Comparison of ENCODE assay signal across 8 cellular contexts in genomic region chr19:19224852-19225494, GRCh38. TPM values are rescaled to one million over a fixed set of nuclear protein-coding genes. Genes with fewer than 3 reads are reported as not detected.
DNase-seq lines count a peak whose midpoint lies in the region; ATAC-seq, FAIRE-seq and TF ChIP-seq lines count a peak whose summit lies in the region.

No MANE protein-coding gene starts in this region.

- H3K36me3 Mint-ChIP-seq in activated B cell treated with CpG ODN at 0.5 μM for 24 hours (ENCODE audit: low read depth), result no peaks in the 10 kb centered on the region

- peaks cover 19% of the 10 kb centered on the region for H3K27me3 Mint-ChIP-seq in activated B cell treated with CpG ODN at 0.5 μM for 24 hours

- H3K4me1 Mint-ChIP-seq in activated B cell treated with CpG ODN at 0.5 μM for 24 hours, result peaks cover 4% of the 10 kb centered on the region

- H3K27me3 ChIP-seq in left lung, result peaks cover 12 to 83% of the 10 kb centered on the region in 2 donors

- intact Hi-C loops in activated B cell treated with CpG ODN at 0.5 μM for 24 hours (cut with micrococcal nuclease), result loop anchor here (1.0 kb wide), 4 partner anchors 22 to 171 kb away; partner anchors contain the start of gene NR2C2AP
- intact Hi-C loops in left lung (cut with DNase I), result no loop called here

- H3K4me3 ChIP-seq in cardiac fibroblast (replicated peaks in 1 of 2; ENCODE audit: low read depth in 2 of 2, low read length in 2 of 2), result peak overlapping the region in 1 of 2 donors; percentile 18
- H3K4me3 ChIP-seq in left lung, result peak overlapping the region; percentile 15 to 35

- peaks cover 0 to 9% of the 10 kb centered on the region in 2 donors for H3K4me1 ChIP-seq in left lung

- no peaks in the 10 kb centered on the region for H3K9me3 ChIP-seq in left lung

- POLR2A ChIA-PET in activated B cell treated with CpG ODN at 0.5 μM for 24 hours (lab: Charles Lee), result interaction anchor here (0.5 to 1.1 kb wide), 2 partner anchors 32 to 33 kb away, joined by 5 to 7 read pairs; partner anchors contain the start of genes BORCS8 and RFXANK

- FAIRE-seq in GM12891 (lab: Jason Lieb, UNC), result peak; percentile 91

- no peak for TF ChIP-seq POLR2A in GM12891 (IDR thresholded peaks at IDR 0.05; ENCODE audit: low read depth, low read length)

- no peak overlapping the region for H3K27ac Mint-ChIP-seq in activated B cell treated with CpG ODN at 0.5 μM for 24 hours

- H3K4me3 Mint-ChIP-seq in activated B cell treated with CpG ODN at 0.5 μM for 24 hours, result peak overlapping the region; percentile 75

- TF ChIP-seq CTCF in activated B cell treated with CpG ODN at 0.5 μM for 24 hours (IDR thresholded peaks at IDR 0.05) (peak; percentile 20), cardiac fibroblast (IDR thresholded peaks at IDR 0.05; ENCODE audit: low read depth, low read length) (peak; percentile 61), left lung (IDR thresholded peaks at IDR 0.05) (peak; percentile 37 to 65)

- peak; percentile 96 for ATAC-seq in activated B cell treated with CpG ODN at 0.5 μM for 24 hours (ENCODE audit: low read depth)
- peak; percentile 94 for ATAC-seq in left lung
- no peak for ATAC-seq in GM21717 (IDR thresholded peaks at IDR 0.05; ENCODE audit: unreplicated experiment)

- CTCF ChIA-PET in activated B cell treated with CpG ODN at 0.5 μM for 24 hours (lab: Charles Lee), result interaction anchor here (0.6 to 2.1 kb wide), 4 partner anchors 8 to 174 kb away, joined by 3 to 9 read pairs (median 3); no protein-coding TSS in a partner anchor

- H3K9me3 Mint-ChIP-seq in activated B cell treated with CpG ODN at 0.5 μM for 24 hours, result no peaks in the 10 kb centered on the region

- no peaks in the 10 kb centered on the region for H3K36me3 ChIP-seq in left lung

- no peak overlapping the region for H3K27ac ChIP-seq in left lung

- peak; percentile 94 for DNase-seq in GM12891 (ENCODE audit: insufficient read length, low spot score)
- DNase-seq in NCI-H1105 treated with DMSO at 0.1 percent for 48 hours (lab: John Stamatoyannopoulos, UW), result peak; percentile 79
- DNase-seq in activated B cell treated with CpG ODN at 0.5 μM for 24 hours, result peak; percentile 71
- peak; percentile 54 to 55 for DNase-seq in cardiac fibroblast (ENCODE audit: low read depth in 2 of 2)
- DNase-seq in left lung, result peak; percentile 69 to 95
- DNase-seq in stimulated activated CD4-positive, alpha-beta T cell treated with anti-CD3 and anti-CD28 coated beads, TNF-alpha, amount 100 ng/mL, for 1 hour (ENCODE audit: low read depth in 3 of 3, low spot score in 1 of 3), result peak; percentile 45 to 59 (median 57)
- no peak for DNase-seq in SK-N-DZ (ENCODE audit: low spot score)

TF ChIP-seq in GM12891, 5 proteins besides CTCF, POLR2A, EP300 and RAD21:
- TF ChIP-seq POU2F2 (IDR thresholded peaks at IDR 0.05; ENCODE audit: low read depth, low read length) (no peak), TAF1 (IDR thresholded peaks at IDR 0.05; ENCODE audit: low read depth, low read length) (no peak), SPI1 (IDR thresholded peaks at IDR 0.05; ENCODE audit: low read depth, low read length) (no peak), POLR2AphosphoS5 (IDR thresholded peaks at IDR 0.05; ENCODE audit: low read depth, low read length) (no peak)

RNA-seq across cellular contexts. Expression of gene NCAN, which starts 13.2 kb away (rescaled TPM):
- 0.33 TPM for polyA plus RNA-seq in GM12891 (2012; ENCODE audit: low read depth, missing spikeins)
- total RNA-seq in activated B cell treated with CpG ODN at 0.5 μM for 24 hours, result not detected in 2 replicates
- total RNA-seq in left lung, result not detected
- polyA plus RNA-seq in SK-N-DZ (2014; cell fraction: cytosol; rRNA removed), result 14.0 and 19.3 TPM in 2 replicates
- polyA plus RNA-seq in SK-N-DZ (2014; cell fraction: nucleus; rRNA removed), result 6.8 and 8.4 TPM in 2 replicates

RNA-seq across cellular contexts. Expression of gene NR2C2AP, which starts 21.8 kb away (rescaled TPM):
- polyA plus RNA-seq in GM12891 (2012; ENCODE audit: low read depth, missing spikeins), result 13.3 TPM
- total RNA-seq in activated B cell treated with CpG ODN at 0.5 μM for 24 hours, result 37.1 and 39.2 TPM in 2 replicates
- total RNA-seq in left lung, result 10 to 100 TPM; 10.4 to 22.3 TPM
- polyA plus RNA-seq in SK-N-DZ (2014; cell fraction: cytosol; rRNA removed), result 45.5 and 49.9 TPM in 2 replicates
- 59.5 and 64.6 TPM in 2 replicates for polyA plus RNA-seq in SK-N-DZ (2014; cell fraction: nucleus; rRNA removed)

RNA-seq across cellular contexts. Expression of gene RFXANK, which starts 32.9 kb away (rescaled TPM):
- 119 TPM for polyA plus RNA-seq in GM12891 (2012; ENCODE audit: low read depth, missing spikeins)
- total RNA-seq in activated B cell treated with CpG ODN at 0.5 μM for 24 hours (95.4 and 96.9 TPM in 2 replicates), left lung (10 to 100 TPM; 74.6 to 82.8 TPM)
- polyA plus RNA-seq in SK-N-DZ (2014; cell fraction: cytosol; rRNA removed), result 52.7 and 64.4 TPM in 2 replicates
- 103 and 124 TPM in 2 replicates for polyA plus RNA-seq in SK-N-DZ (2014; cell fraction: nucleus; rRNA removed)

RNA-seq across cellular contexts. Expression of gene BORCS8, which starts 33.0 kb away (rescaled TPM):
- polyA plus RNA-seq in GM12891 (2012; ENCODE audit: low read depth, missing spikeins), result 14.7 TPM
- total RNA-seq in activated B cell treated with CpG ODN at 0.5 μM for 24 hours, result 51.8 and 52.3 TPM in 2 replicates
- total RNA-seq in left lung, result 10 to 100 TPM; 23.4 to 39.1 TPM
- polyA plus RNA-seq in SK-N-DZ (2014; cell fraction: cytosol; rRNA removed), result 19.5 and 32.7 TPM in 2 replicates
- 22.7 and 25.5 TPM in 2 replicates for polyA plus RNA-seq in SK-N-DZ (2014; cell fraction: nucleus; rRNA removed)

RNA-seq across cellular contexts. Expression of gene TM6SF2, which starts 48.1 kb away (rescaled TPM):
- not detected for polyA plus RNA-seq in GM12891 (2012; ENCODE audit: low read depth, missing spikeins)
- total RNA-seq in activated B cell treated with CpG ODN at 0.5 μM for 24 hours, result not detected in 2 replicates
- total RNA-seq in left lung, result under 1 TPM; 0.55 to 0.65 TPM
- polyA plus RNA-seq in SK-N-DZ (2014; cell fraction: cytosol; rRNA removed), result 1.8 and 2.3 TPM in 2 replicates
- polyA plus RNA-seq in SK-N-DZ (2014; cell fraction: nucleus; rRNA removed), result 5.1 and 6.0 TPM in 2 replicates
